31 cellular contexts compared by ENCODE assay signal in genomic region chr17:5794881-5795486, GRCh38.
"Had no signal": no experiment of that assay in that cellular context is flagged by ENCODE, and none has a peak within 500 bp of the region (broad histone marks: within the 10 kb centered on the region; RNA-seq: fewer than 3 reads in every experiment).

No MANE protein-coding gene starts in this region.

- H3K4me1 Mint-ChIP-seq: activated CD4-positive, alpha-beta memory T cell treated with anti-CD3 and anti-CD28 coated beads, Interleukin-2, amount 10 ng/mL, durations not matched to agents 7 days and 5 days; activated CD4-positive, alpha-beta T cell treated with anti-CD3 and anti-CD28 coated beads for 36 hours; activated CD4-positive, alpha-beta T cell treated with anti-CD3 and anti-CD28 coated beads, Interleukin-2, amount 10 ng/mL, durations not matched to agents 24 days and 14 days; activated naive CD4-positive, alpha-beta T cell treated with anti-CD3 and anti-CD28 coated beads, Interleukin-2, amount 10 ng/mL, durations not matched to agents 7 days and 5 days; activated naive CD8-positive, alpha-beta T cell treated with anti-CD3 and anti-CD28 coated beads, Interleukin-2, amount 10 ng/mL, durations not matched to agents 7 days and 5 days; central memory CD8-positive, alpha-beta T cell had no signal

- H3K36me3 Mint-ChIP-seq: activated naive CD4-positive, alpha-beta T cell treated with anti-CD3 and anti-CD28 coated beads, Interleukin-2, amount 10 ng/mL, durations not matched to agents 7 days and 5 days; activated naive CD8-positive, alpha-beta T cell treated with anti-CD3 and anti-CD28 coated beads, Interleukin-2, amount 10 ng/mL, durations not matched to agents 7 days and 5 days had no signal

- ATAC-seq: activated CD4-positive, alpha-beta T cell treated with anti-CD3 and anti-CD28 coated beads for 36 hours; activated naive CD4-positive, alpha-beta T cell treated with anti-CD3 and anti-CD28 coated beads, Interleukin-2, amount 50 U/mL, for 72 hours; activated T-cell treated with anti-CD3 and anti-CD28 coated beads, Interleukin-2, amount 50 U/mL, for 72 hours; effector memory CD8-positive, alpha-beta T cell; foreskin keratinocyte; gastrocnemius medialis had no signal

- H3K27ac Mint-ChIP-seq: activated CD4-positive, alpha-beta memory T cell treated with anti-CD3 and anti-CD28 coated beads, Interleukin-2, amount 10 ng/mL, durations not matched to agents 7 days and 5 days; activated CD4-positive, alpha-beta T cell treated with anti-CD3 and anti-CD28 coated beads for 36 hours; activated CD4-positive, alpha-beta T cell treated with anti-CD3 and anti-CD28 coated beads, Interleukin-2, amount 10 ng/mL, durations not matched to agents 24 days and 14 days; activated naive CD4-positive, alpha-beta T cell treated with anti-CD3 and anti-CD28 coated beads, Interleukin-2, amount 10 ng/mL, durations not matched to agents 7 days and 5 days; activated naive CD4-positive, alpha-beta T cell treated with anti-CD3 and anti-CD28 coated beads, Interleukin-2, amount 50 U/mL, for 72 hours; activated naive CD8-positive, alpha-beta T cell treated with anti-CD3 and anti-CD28 coated beads, Interleukin-2, amount 10 ng/mL, durations not matched to agents 7 days and 5 days; activated T-cell treated with anti-CD3 and anti-CD28 coated beads, Interleukin-2, amount 50 U/mL, for 24 hours; activated T-cell treated with anti-CD3 and anti-CD28 coated beads, Interleukin-2, amount 50 U/mL, for 72 hours; brain; dendritic cell treated with granulocyte-macrophage colony-stimulating factor and Interleukin-4, amounts not matched to agents 40 ng/mL and 50 ng/mL, for 4 days; effector memory CD8-positive, alpha-beta T cell; T-helper 1 cell treated with Interleukin-12 subunit alpha and Interleukin-12 subunit beta and Interleukin-4 antibody, amounts not matched to agents 30 μg/mL and 1 μg/mL, for 36 hours had no signal

- H3K9me3 ChIP-seq: ascending aorta, gastrocnemius medialis had no signal

- H3K36me3 ChIP-seq: ascending aorta, breast epithelium, esophagus muscularis mucosa, gastrocnemius medialis had no signal

- H3K4me3 Mint-ChIP-seq: activated CD4-positive, alpha-beta memory T cell treated with anti-CD3 and anti-CD28 coated beads, Interleukin-2, amount 10 ng/mL, durations not matched to agents 7 days and 5 days; activated CD4-positive, alpha-beta T cell treated with anti-CD3 and anti-CD28 coated beads for 36 hours; activated CD4-positive, alpha-beta T cell treated with anti-CD3 and anti-CD28 coated beads, Interleukin-2, amount 10 ng/mL, durations not matched to agents 24 days and 14 days; activated naive CD4-positive, alpha-beta T cell treated with anti-CD3 and anti-CD28 coated beads, Interleukin-2, amount 10 ng/mL, durations not matched to agents 7 days and 5 days; activated naive CD8-positive, alpha-beta T cell treated with anti-CD3 and anti-CD28 coated beads, Interleukin-2, amount 10 ng/mL, durations not matched to agents 7 days and 5 days; activated T-cell treated with anti-CD3 and anti-CD28 coated beads, Interleukin-2, amount 50 U/mL, for 24 hours; activated T-cell treated with anti-CD3 and anti-CD28 coated beads, Interleukin-2, amount 50 U/mL, for 72 hours; brain; central memory CD8-positive, alpha-beta T cell; dendritic cell treated with granulocyte-macrophage colony-stimulating factor and Interleukin-4, amounts not matched to agents 40 ng/mL and 50 ng/mL, for 4 days; effector memory CD8-positive, alpha-beta T cell; T-helper 1 cell treated with Interleukin-12 subunit alpha and Interleukin-12 subunit beta and Interleukin-4 antibody, amounts not matched to agents 30 μg/mL and 1 μg/mL, for 36 hours had no signal

- DNase-seq: activated CD4-positive, alpha-beta memory T cell treated with anti-CD3 and anti-CD28 coated beads, Interleukin-2, amount 10 ng/mL, durations not matched to agents 7 days and 5 days; activated CD4-positive, alpha-beta T cell treated with anti-CD3 and anti-CD28 coated beads for 36 hours; activated CD4-positive, alpha-beta T cell treated with anti-CD3 and anti-CD28 coated beads, Interleukin-2, amount 10 ng/mL, durations not matched to agents 24 days and 14 days; activated CD4-positive, alpha-beta T cell treated with anti-CD3 and anti-CD28 coated beads, Interleukin-2, amount 50 U/mL, for 4 hours; activated CD4-positive, CD25-positive, alpha-beta regulatory T cell; activated CD4-positive, CD25-positive, alpha-beta regulatory T cell treated with anti-CD3 and anti-CD28 coated beads, Interleukin-2, amount 50 U/mL, for 72 hours; activated CD8-positive, alpha-beta memory T cell treated with anti-CD3 and anti-CD28 coated beads, Interleukin-2, amount 50 U/mL, for 48 hours; activated gamma-delta T cell; activated naive CD4-positive, alpha-beta T cell; activated naive CD4-positive, alpha-beta T cell treated with anti-CD3 and anti-CD28 coated beads, Interleukin-2, amount 10 ng/mL, durations not matched to agents 7 days and 5 days; activated naive CD8-positive, alpha-beta T cell treated with anti-CD3 and anti-CD28 coated beads, Interleukin-2, amount 10 ng/mL, durations not matched to agents 7 days and 5 days; activated T-cell treated with anti-CD3 and anti-CD28 coated beads for 4 hours; activated T-cell treated with anti-CD3 and anti-CD28 coated beads, Interleukin-2, amount 50 U/mL, for 24 hours; activated T-cell treated with anti-CD3 and anti-CD28 coated beads, Interleukin-2, amount 50 U/mL, for 72 hours; dorsolateral prefrontal cortex; effector memory CD8-positive, alpha-beta T cell; erythroblast; foreskin keratinocyte; gastrocnemius medialis; head of caudate nucleus; hippocampal formation; T-helper 9 cell had no signal

- H3K4me3 ChIP-seq: ascending aorta, breast epithelium, coronary artery, dorsolateral prefrontal cortex, esophagus muscularis mucosa, gastrocnemius medialis had no signal

- H3K27ac ChIP-seq: ascending aorta, breast epithelium, coronary artery, dorsolateral prefrontal cortex, esophagus muscularis mucosa, foreskin keratinocyte, gastrocnemius medialis had no signal

- H3K4me1 ChIP-seq: ascending aorta, breast epithelium, esophagus muscularis mucosa, foreskin keratinocyte, gastrocnemius medialis had no signal

- H3K27me3 ChIP-seq: ascending aorta had no signal
